Comparison of ENCODE assay signal across 18 cellular contexts in genomic region chr10:73593110-73593509, GRCh38. TPM values are rescaled to one million over a fixed set of nuclear protein-coding genes. Genes with fewer than 3 reads are reported as not detected.
"Had no signal": no experiment of that assay in that cellular context is flagged by ENCODE, and none has a peak within 500 bp of the region (broad histone marks: within the 10 kb centered on the region; RNA-seq: fewer than 3 reads in every experiment).

No MANE protein-coding gene starts in this region.

- H3K4me3 Mint-ChIP-seq: activated CD4-positive, alpha-beta T cell treated with anti-CD3 and anti-CD28 coated beads for 36 hours; activated CD8-positive, alpha-beta T cell treated with anti-CD3 and anti-CD28 coated beads for 36 hours; naive B cell; stimulated activated naive B cell treated with anti-CD40 and anti-IgM and Interleukin-4, amounts not matched to agents 10 μg/mL and 1 μg/mL and 100 μg/mL, for 72 hours; T-cell had no signal

- H3K27me3 ChIP-seq: ascending aorta, cardiac muscle cell, sigmoid colon, suprapubic skin had no signal

- ATAC-seq: activated CD4-positive, alpha-beta T cell treated with anti-CD3 and anti-CD28 coated beads for 36 hours; activated CD8-positive, alpha-beta T cell treated with anti-CD3 and anti-CD28 coated beads for 36 hours; lower lobe of right lung; stimulated activated naive B cell treated with anti-CD40 and anti-IgM and Interleukin-4, amounts not matched to agents 10 μg/mL and 1 μg/mL and 100 μg/mL, for 72 hours; T-cell had no signal

- H3K27me3 Mint-ChIP-seq: activated CD8-positive, alpha-beta T cell treated with anti-CD3 and anti-CD28 coated beads for 36 hours; naive B cell; stimulated activated naive B cell treated with anti-CD40 and anti-IgM and Interleukin-4, amounts not matched to agents 10 μg/mL and 1 μg/mL and 100 μg/mL, for 72 hours; T-cell had no signal

- DNase-seq: activated CD4-positive, alpha-beta T cell treated with anti-CD3 and anti-CD28 coated beads for 36 hours; activated CD8-positive, alpha-beta memory T cell treated with anti-CD3 and anti-CD28 coated beads, Interleukin-2, amount 50 U/mL, for 4 hours; activated CD8-positive, alpha-beta T cell treated with anti-CD3 and anti-CD28 coated beads for 36 hours; effector memory CD4-positive, alpha-beta T cell; hypothalamus; lower lobe of right lung; midbrain; naive B cell; nucleus accumbens; sigmoid colon; stimulated activated CD4-positive, alpha-beta T cell treated with anti-CD3 and anti-CD28 coated beads, Interleukin-2, amount 100 ng/mL, for 24 hours; stimulated activated naive B cell treated with anti-CD40 and anti-IgM and Interleukin-4, amounts not matched to agents 10 μg/mL and 1 μg/mL and 100 μg/mL, for 72 hours; T-cell; T1000 had no signal

- H3K9me3 Mint-ChIP-seq: activated CD8-positive, alpha-beta T cell treated with anti-CD3 and anti-CD28 coated beads for 36 hours; naive B cell; stimulated activated naive B cell treated with anti-CD40 and anti-IgM and Interleukin-4, amounts not matched to agents 10 μg/mL and 1 μg/mL and 100 μg/mL, for 72 hours; T-cell had no signal

- H3K27ac Mint-ChIP-seq: activated CD4-positive, alpha-beta T cell treated with anti-CD3 and anti-CD28 coated beads for 36 hours; activated CD8-positive, alpha-beta T cell treated with anti-CD3 and anti-CD28 coated beads for 36 hours; stimulated activated naive B cell treated with anti-CD40 and anti-IgM and Interleukin-4, amounts not matched to agents 10 μg/mL and 1 μg/mL and 100 μg/mL, for 72 hours had no signal

- H3K9me3 ChIP-seq: ascending aorta, lower lobe of right lung, sigmoid colon, suprapubic skin had no signal

- H3K36me3 ChIP-seq: ascending aorta, cardiac muscle cell, lower lobe of right lung, sigmoid colon, suprapubic skin had no signal

- H3K27ac ChIP-seq: ascending aorta, cardiac muscle cell, sigmoid colon, suprapubic skin had no signal

- H3K4me3 ChIP-seq: ascending aorta, cardiac muscle cell, lower lobe of right lung, sigmoid colon, suprapubic skin had no signal

- H3K36me3 Mint-ChIP-seq: naive B cell; stimulated activated naive B cell treated with anti-CD40 and anti-IgM and Interleukin-4, amounts not matched to agents 10 μg/mL and 1 μg/mL and 100 μg/mL, for 72 hours had no signal

RNA-seq across cellular contexts. Expression of gene MYOZ1, which starts 48.2 kb away (rescaled TPM):
- total RNA-seq: activated CD4-positive, alpha-beta T cell treated with anti-CD3 and anti-CD28 coated beads for 36 hours; activated CD8-positive, alpha-beta T cell treated with anti-CD3 and anti-CD28 coated beads for 36 hours; pulmonary artery endothelial cell; sigmoid colon; T-cell had no signal
